16 cellular contexts compared by ENCODE assay signal in the genomic region with DNA sequence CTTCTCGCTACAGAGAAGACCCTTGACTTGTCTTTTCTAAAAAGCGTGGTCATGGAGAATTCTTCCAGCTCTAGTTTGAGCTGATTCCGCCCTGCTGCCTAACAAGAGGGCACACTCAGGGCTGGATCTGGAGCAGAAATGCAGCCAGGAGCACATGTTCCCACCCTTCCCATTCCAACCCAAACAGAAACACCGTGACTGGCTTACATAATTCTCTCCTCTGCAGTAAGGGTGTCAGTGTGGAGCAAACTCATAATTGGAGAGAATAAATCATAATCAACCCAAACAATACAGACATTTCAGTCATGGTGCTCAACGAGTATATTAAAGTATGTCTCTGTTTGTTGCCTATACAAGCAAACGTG. TPM values are rescaled to one million over a fixed set of nuclear protein-coding genes. Genes with fewer than 3 reads are reported as not detected.
DNase-seq lines count a peak whose midpoint lies in the region; ATAC-seq and TF ChIP-seq lines count a peak whose summit lies in the region.
"Had no signal": no experiment of that assay in that cellular context is flagged by ENCODE, and none has a peak within 500 bp of the region (broad histone marks: within the 10 kb centered on the region; RNA-seq: fewer than 3 reads in every experiment).

No MANE protein-coding gene starts in this region.

- H3K4me3 ChIP-seq in RWPE2 (ENCODE audit: severe bottlenecking): no peak overlapping the region
- no peak overlapping the region for H3K4me3 ChIP-seq in endodermal cell (ENCODE audit: low read length)
- no peak overlapping the region for H3K4me3 ChIP-seq in suprapubic skin
- H3K4me3 ChIP-seq: ovary, SJSA1 had no signal

- H3K9ac ChIP-seq in endodermal cell (ENCODE audit: extremely low read depth, low read length, poor library complexity, severe bottlenecking): no peak overlapping the region

- H3K4me1 ChIP-seq in RWPE2 (ENCODE audit: insufficient read depth, poor library complexity, severe bottlenecking) (peaks cover 34% of the 10 kb centered on the region), endodermal cell (ENCODE audit: control insufficient read depth, insufficient read depth, low read length) (peaks cover 11% of the 10 kb centered on the region), suprapubic skin (peaks cover 74% of the 10 kb centered on the region)

- no peak for TF ChIP-seq CTCF in RWPE2 (IDR thresholded peaks at IDR 0.05; ENCODE audit: poor library complexity, severe bottlenecking)
- no peak for TF ChIP-seq CTCF in endodermal cell (conservative IDR thresholded peaks at IDR 0.05)
- TF ChIP-seq CTCF in suprapubic skin (IDR thresholded peaks at IDR 0.05): no peak

- peak overlapping the region; percentile 66 for H3K27ac ChIP-seq in RWPE2 (ENCODE audit: poor library complexity, severe bottlenecking)
- peak overlapping the region; percentile 9 for H3K27ac ChIP-seq in endodermal cell (ENCODE audit: low read depth, low read length)
- H3K27ac ChIP-seq in suprapubic skin: peak overlapping the region; percentile 71
- H3K27ac ChIP-seq: ovary, SJSA1 had no signal

- peaks cover 8% of the 10 kb centered on the region for H3K36me3 Mint-ChIP-seq in endodermal cell (ENCODE audit: low read depth)
- H3K36me3 Mint-ChIP-seq: activated naive CD8-positive, alpha-beta T cell; IgD-negative memory B cell had no signal

- no peaks in the 10 kb centered on the region for H3K27me3 ChIP-seq in RWPE2 (ENCODE audit: insufficient read depth, poor library complexity, severe bottlenecking)
- H3K27me3 ChIP-seq in endodermal cell (ENCODE audit: control insufficient read depth, insufficient read depth, low read length, poor library complexity, severe bottlenecking): no peaks in the 10 kb centered on the region
- H3K27me3 ChIP-seq in suprapubic skin: no peaks in the 10 kb centered on the region
- H3K27me3 ChIP-seq: ovary, SJSA1 had no signal

- no peak for TF ChIP-seq EP300 in suprapubic skin (IDR thresholded peaks at IDR 0.05)

- WGBS in endodermal cell (ENCODE audit: insufficient coverage in 1 of 2, insufficient read length in 1 of 2), 2 experiments: 94 to 97% methylated on average over 5 to 6 of the region's 6 CpGs
- 49% methylated on average over 3 of the region's 6 CpGs for WGBS in suprapubic skin

- no peaks in the 10 kb centered on the region for H3K9me3 Mint-ChIP-seq in endodermal cell
- H3K9me3 Mint-ChIP-seq: activated CD4-positive, alpha-beta T cell treated with anti-CD3 and anti-CD28 coated beads, Interleukin-2, amount 10 ng/mL, durations not matched to agents 7 days and 5 days; central memory CD8-positive, alpha-beta T cell; IgD-negative memory B cell had no signal

- H3K9me3 ChIP-seq in RWPE2 (ENCODE audit: severe bottlenecking) (no peaks in the 10 kb centered on the region), endodermal cell (ENCODE audit: control insufficient read depth, low read length) (no peaks in the 10 kb centered on the region), suprapubic skin (no peaks in the 10 kb centered on the region)
- H3K9me3 ChIP-seq: ovary, SJSA1, spleen had no signal

- peak overlapping the region; percentile 56 for H3K27ac Mint-ChIP-seq in endodermal cell
- H3K27ac Mint-ChIP-seq: activated naive CD8-positive, alpha-beta T cell; B cell had no signal

- DNase-seq in RWPE2 (ENCODE audit: low spot score) (no peak), endodermal cell (no peak), left lobe of liver (ENCODE audit: low spot score) (no peak), suprapubic skin (ENCODE audit: low spot score in 2 of 2) (no peak), NCI-H2107 treated with DMSO at 0.1 percent for 48 hours (lab: John Stamatoyannopoulos, UW; ENCODE audit: unreplicated experiment) (no peak), mucosa of gallbladder (ENCODE audit: low spot score) (no peak)
- DNase-seq: kidney had no signal

- H3K36me3 ChIP-seq in RWPE2 (ENCODE audit: low read depth) (peaks cover 17% of the 10 kb centered on the region), endodermal cell (ENCODE audit: control insufficient read depth, insufficient read depth, low read length) (peaks cover 2% of the 10 kb centered on the region), suprapubic skin (peaks cover 16% of the 10 kb centered on the region)
- H3K36me3 ChIP-seq: ovary, SJSA1 had no signal

- H3K4me3 Mint-ChIP-seq in endodermal cell: no peak overlapping the region
- H3K4me3 Mint-ChIP-seq: activated CD4-positive, alpha-beta T cell treated with anti-CD3 and anti-CD28 coated beads, Interleukin-2, amount 10 ng/mL, durations not matched to agents 7 days and 5 days; activated naive CD8-positive, alpha-beta T cell; B cell; central memory CD8-positive, alpha-beta T cell; IgD-negative memory B cell had no signal

- ATAC-seq in RWPE2 (ENCODE audit: low read depth): no peak
- peak; percentile 78 for ATAC-seq in left lobe of liver
- no peak for ATAC-seq in HG03025 (IDR thresholded peaks at IDR 0.05; ENCODE audit: low FRiP score, unreplicated experiment)

- H3K4me1 Mint-ChIP-seq in endodermal cell: peaks cover 8% of the 10 kb centered on the region

- no peak for TF ChIP-seq POLR2A in suprapubic skin (IDR thresholded peaks at IDR 0.05)

- H3K27me3 Mint-ChIP-seq in endodermal cell (ENCODE audit: insufficient read depth): no peaks in the 10 kb centered on the region
- H3K27me3 Mint-ChIP-seq: activated CD4-positive, alpha-beta T cell treated with anti-CD3 and anti-CD28 coated beads, Interleukin-2, amount 10 ng/mL, durations not matched to agents 7 days and 5 days; activated naive CD8-positive, alpha-beta T cell; B cell; central memory CD8-positive, alpha-beta T cell; IgD-negative memory B cell had no signal

RNA-seq across cellular contexts. Expression of a gene that starts 34.5 kb away (rescaled TPM):
- total RNA-seq in endodermal cell (10 to 100 TPM; 65.0 to 69.5 TPM), left lobe of liver (24.2 TPM), suprapubic skin (100 to 1,000 TPM; 197 to 538 (median 406) TPM), mucosa of gallbladder (29.7 TPM)
- polyA plus RNA-seq in endodermal cell (2013, experiment 1 of 2): 64.0 TPM
- 59.8 TPM for polyA plus RNA-seq in endodermal cell (2013, experiment 2 of 2)

RNA-seq across cellular contexts. Expression of a gene that starts 51.9 kb away (rescaled TPM):
- total RNA-seq in endodermal cell: 100 to 1,000 TPM in 1 of 2 donors, 10 to 100 TPM in 1; 96.6 to 116 TPM
- polyA plus RNA-seq in endodermal cell (2013, experiment 1 of 2): 119 TPM
- 110 TPM for polyA plus RNA-seq in endodermal cell (2013, experiment 2 of 2)
- total RNA-seq in left lobe of liver: 8.1 TPM
- total RNA-seq in suprapubic skin: 100 to 1,000 TPM; 118 to 202 (median 165) TPM
- 287 TPM for total RNA-seq in mucosa of gallbladder

Comparison
In these comparisons a context has a peak if more than half of its experiments do, and no peak if none do; other contexts are left out.
1. H3K27ac ChIP-seq: peak in every context shown above with its lines; median percentile 71 in suprapubic skin; 66 in RWPE2; 9 in endodermal cell.
2. RNA of a gene that starts 51.9 kb away (total RNA-seq): 287 TPM in mucosa of gallbladder (single experiment), 118 to 202 TPM in suprapubic skin and 96.6 to 116 TPM in endodermal cell; 8.1 TPM in left lobe of liver (single experiment); every median in the first group is over 10 times any median in the second.